ENCODE assay signal across 17 cellular contexts in the genomic region with DNA sequence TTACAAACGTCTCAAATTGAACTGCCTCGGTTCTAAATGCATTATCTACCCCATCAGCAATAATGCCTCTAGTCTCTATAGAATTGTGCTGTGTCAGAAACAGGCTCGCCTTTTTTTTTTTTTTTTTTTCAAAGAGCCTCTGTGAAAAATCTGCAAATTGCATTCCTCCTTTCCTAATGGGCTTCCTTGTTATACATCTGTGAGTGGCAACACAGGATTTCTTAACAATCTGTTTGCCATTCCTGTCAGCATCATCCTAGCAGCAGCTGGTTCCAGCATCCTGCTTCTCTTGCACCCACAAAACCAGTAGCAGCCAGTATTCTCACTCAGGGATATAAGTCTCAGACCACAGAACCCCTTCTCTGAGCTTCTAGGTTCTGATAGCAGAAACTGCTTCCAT.
DNase-seq lines count a peak whose midpoint lies in the region; ATAC-seq and TF ChIP-seq lines count a peak whose summit lies in the region.
"Had no signal": no experiment of that assay in that cellular context is flagged by ENCODE, and none has a peak within 500 bp of the region (broad histone marks: within the 10 kb centered on the region; RNA-seq: fewer than 3 reads in every experiment).

No MANE protein-coding gene starts in this region.

- H3K23ac ChIP-seq in neuronal stem cell (ENCODE audit: low read depth, low read length, poor library complexity): no peak overlapping the region

- no peak overlapping the region for H3K18ac ChIP-seq in neuronal stem cell (ENCODE audit: low read length)

- H4K20me1 ChIP-seq in GM23338 (replicated peaks; ENCODE audit: insufficient read depth): no peaks in the 10 kb centered on the region

- intact Hi-C loops in upper lobe of right lung (cut with DNase I): no loop called here

- H3F3A ChIP-seq in GM23338 (replicated peaks; ENCODE audit: low read depth): no peaks in the 10 kb centered on the region

- H3K27ac ChIP-seq in GM23338 (ENCODE audit: low read depth) (no peak overlapping the region), neuronal stem cell (replicated peaks; ENCODE audit: low read length) (peak overlapping the region; percentile 57), gastroesophageal sphincter (no peak overlapping the region), upper lobe of right lung (no peak overlapping the region)
- H3K27ac ChIP-seq: dorsolateral prefrontal cortex, GM23248, heart right ventricle had no signal

- H3K14ac ChIP-seq in neuronal stem cell (ENCODE audit: low read length): no peak overlapping the region

- no peaks in the 10 kb centered on the region for H3K9me3 Mint-ChIP-seq in GM23338

- TF ChIP-seq CTCF in GM23338 (conservative IDR thresholded peaks at IDR 0.05; ENCODE audit: low read depth in 2 of 2) (no peak), gastroesophageal sphincter (IDR thresholded peaks at IDR 0.05) (no peak), upper lobe of right lung (IDR thresholded peaks at IDR 0.05) (no peak)

- no CpG with 5 or more reads among the region's 3 CpGs for WGBS in neuronal stem cell (ENCODE audit: extremely low coverage in 2 of 2, insufficient read length in 2 of 2, insufficient replicate concordance in 1 of 2), 2 donors
- WGBS in gastroesophageal sphincter (ENCODE audit: low coverage in 1 of 2), 2 donors: 14 to 24% methylated on average over 3 of the region's 3 CpGs

- no peak overlapping the region for H4K8ac ChIP-seq in neuronal stem cell (ENCODE audit: low read depth, low read length)

- H2BK5ac ChIP-seq in neuronal stem cell (ENCODE audit: low read length): no peak overlapping the region

- H3K4me1 ChIP-seq in GM23338 (ENCODE audit: insufficient read depth) (no peaks in the 10 kb centered on the region), NT2/D1 (ENCODE audit: insufficient read depth, insufficient read length) (no peaks in the 10 kb centered on the region), neuronal stem cell (ENCODE audit: control insufficient read depth in 2 of 2, insufficient read depth in 1 of 2, low read depth in 1 of 2, low read length in 2 of 2) (peaks cover 2 to 14% of the 10 kb centered on the region in 2 donors), gastroesophageal sphincter (peaks cover 0 to 7% (median 0%) of the 10 kb centered on the region in 3 donors), upper lobe of right lung (peaks cover 4% of the 10 kb centered on the region)
- H3K4me1 ChIP-seq: heart right ventricle had no signal

- no peaks in the 10 kb centered on the region for H3K9me3 ChIP-seq in NT2/D1 (ENCODE audit: insufficient read depth, low read length)
- H3K9me3 ChIP-seq in neuronal stem cell (replicated peaks in 1 of 2; ENCODE audit: control insufficient read depth in 2 of 2, insufficient read depth in 1 of 2, low read depth in 1 of 2, low read length in 2 of 2): no peaks in the 10 kb centered on the region
- no peaks in the 10 kb centered on the region for H3K9me3 ChIP-seq in gastroesophageal sphincter
- H3K9me3 ChIP-seq in upper lobe of right lung: no peaks in the 10 kb centered on the region

- ATAC-seq in GM23338: peak; percentile 62
- ATAC-seq in stimulated activated naive CD8-positive, alpha-beta T cell treated with anti-CD3 and anti-CD28 coated beads, Interleukin-15, Interleukin-2, amounts not matched to agents 100 U/mL and 50 U/mL, for 24 hours: no peak
- ATAC-seq in gastroesophageal sphincter: no peak
- ATAC-seq in upper lobe of right lung: no peak
- ATAC-seq: activated CD4-positive, alpha-beta T cell treated with anti-CD3 and anti-CD28 coated beads for 36 hours; heart right ventricle; naive thymus-derived CD4-positive, alpha-beta T cell had no signal

- H3K4me2 ChIP-seq in GM23338 (no peak overlapping the region), neuronal stem cell (ENCODE audit: insufficient read depth, low read length, poor library complexity, severe bottlenecking) (no peak overlapping the region)
- H3K4me2 ChIP-seq: smooth muscle cell had no signal

- H3K4me3 ChIP-seq in GM23338 (no peak overlapping the region), NT2/D1 (ENCODE audit: insufficient read length, low read depth) (no peak overlapping the region), neuronal stem cell (ENCODE audit: low read length in 2 of 2) (no peak overlapping the region), gastroesophageal sphincter (no peak overlapping the region), upper lobe of right lung (no peak overlapping the region)
- H3K4me3 ChIP-seq: dorsolateral prefrontal cortex, GM23248, heart right ventricle, lung, smooth muscle cell had no signal

- H2BK12ac ChIP-seq in neuronal stem cell (ENCODE audit: low read length): no peak overlapping the region

- no peak overlapping the region for H2AFZ ChIP-seq in GM23338
- peak overlapping the region; percentile 84 for H2AFZ ChIP-seq in neuronal stem cell (ENCODE audit: low read length)
- H2AFZ ChIP-seq: GM23248 had no signal

- H4K91ac ChIP-seq in neuronal stem cell (ENCODE audit: low read depth, low read length, poor library complexity): no peak overlapping the region

- no peaks in the 10 kb centered on the region for H3K79me2 ChIP-seq in GM23338 (replicated peaks; ENCODE audit: insufficient read depth)

- no peak for TF ChIP-seq EP300 in gastroesophageal sphincter (IDR thresholded peaks at IDR 0.05)

- no peaks in the 10 kb centered on the region for H3K27me3 ChIP-seq in GM23338 (ENCODE audit: insufficient read depth)
- H3K27me3 ChIP-seq in NT2/D1 (ENCODE audit: insufficient read depth, insufficient read length): no peaks in the 10 kb centered on the region
- no peaks in the 10 kb centered on the region for H3K27me3 ChIP-seq in neuronal stem cell (ENCODE audit: control insufficient read depth in 3 of 3, insufficient read depth in 3 of 3, low read depth in 1 of 3, low read length in 3 of 3)
- H3K27me3 ChIP-seq in gastroesophageal sphincter: no peaks in the 10 kb centered on the region
- H3K27me3 ChIP-seq in upper lobe of right lung: no peaks in the 10 kb centered on the region
- H3K27me3 ChIP-seq: dorsolateral prefrontal cortex, heart right ventricle had no signal

- peak; percentile 41 for DNase-seq in GM23338 (ENCODE audit: low spot score)
- peak; percentile 8 for DNase-seq in NT2/D1 (ENCODE audit: low read depth, low spot score)
- peak; percentile 29 for DNase-seq in fibroblast of peridontal ligament (ENCODE audit: extremely low read depth)
- DNase-seq in neuronal stem cell (ENCODE audit: low spot score): peak; percentile 27
- no peak for DNase-seq in stimulated activated naive CD8-positive, alpha-beta T cell treated with anti-CD3 and anti-CD28 coated beads, Interleukin-15, Interleukin-2, amounts not matched to agents 100 U/mL and 50 U/mL, for 24 hours
- no peak for DNase-seq in upper lobe of right lung
- no peak for DNase-seq in hypothalamus (lab: John Stamatoyannopoulos, UW)
- DNase-seq: activated CD4-positive, alpha-beta T cell treated with anti-CD3 and anti-CD28 coated beads for 36 hours; dorsolateral prefrontal cortex; GM23248; heart right ventricle; MM.1S; naive thymus-derived CD4-positive, alpha-beta T cell; stimulated activated CD4-positive, alpha-beta T cell treated with anti-CD3 and anti-CD28 coated beads, Interleukin-4, amount 100 ng/mL, for 24 hours had no signal

- no peak overlapping the region for H2BK15ac ChIP-seq in neuronal stem cell (ENCODE audit: low read length)

- H3K27me3 Mint-ChIP-seq in GM23338 (ENCODE audit: insufficient read depth, low read depth, poor library complexity): peaks cover 2% of the 10 kb centered on the region
- H3K27me3 Mint-ChIP-seq: activated CD4-positive, alpha-beta T cell treated with anti-CD3 and anti-CD28 coated beads for 36 hours; naive thymus-derived CD4-positive, alpha-beta T cell had no signal

- no peak overlapping the region for H3K4ac ChIP-seq in neuronal stem cell (ENCODE audit: low read length)

- H3K4me3 Mint-ChIP-seq in GM23338: no peak overlapping the region
- H3K4me3 Mint-ChIP-seq: activated CD4-positive, alpha-beta T cell treated with anti-CD3 and anti-CD28 coated beads for 36 hours; naive thymus-derived CD4-positive, alpha-beta T cell had no signal

- no peaks in the 10 kb centered on the region for H3K9me2 ChIP-seq in GM23338 (ENCODE audit: insufficient read depth)

- no peak for TF ChIP-seq POLR2A in gastroesophageal sphincter (IDR thresholded peaks at IDR 0.05)

- H3K36me3 ChIP-seq in GM23338 (ENCODE audit: insufficient read depth): no peaks in the 10 kb centered on the region
- no peaks in the 10 kb centered on the region for H3K36me3 ChIP-seq in NT2/D1 (ENCODE audit: insufficient read depth, insufficient read length, low read length)
- H3K36me3 ChIP-seq in neuronal stem cell (replicated peaks in 1 of 2; ENCODE audit: control insufficient read depth in 2 of 2, insufficient read depth in 2 of 2, low read length in 2 of 2): no peaks in the 10 kb centered on the region
- H3K36me3 ChIP-seq in gastroesophageal sphincter: no peaks in the 10 kb centered on the region
- H3K36me3 ChIP-seq in upper lobe of right lung: no peaks in the 10 kb centered on the region
- H3K36me3 ChIP-seq: heart right ventricle had no signal

- no peak overlapping the region for H2BK120ac ChIP-seq in neuronal stem cell (ENCODE audit: low read depth, low read length)

- no peaks in the 10 kb centered on the region for H3K36me3 Mint-ChIP-seq in GM23338 (ENCODE audit: low read depth)
- H3K36me3 Mint-ChIP-seq: naive thymus-derived CD4-positive, alpha-beta T cell had no signal

- H2AK5ac ChIP-seq in neuronal stem cell (ENCODE audit: low read depth, low read length): no peak overlapping the region

- H3K27ac Mint-ChIP-seq in GM23338: peak overlapping the region; percentile 86
- H3K27ac Mint-ChIP-seq: activated CD4-positive, alpha-beta T cell treated with anti-CD3 and anti-CD28 coated beads for 36 hours; naive thymus-derived CD4-positive, alpha-beta T cell had no signal

- peaks cover 11% of the 10 kb centered on the region; the same call in 2 of the 3 replicates for H3K4me1 Mint-ChIP-seq in GM23338
- H3K4me1 Mint-ChIP-seq: activated CD4-positive, alpha-beta T cell treated with anti-CD3 and anti-CD28 coated beads for 36 hours; naive thymus-derived CD4-positive, alpha-beta T cell had no signal

- H3K9ac ChIP-seq in NT2/D1 (ENCODE audit: insufficient read length, low read depth): no peak overlapping the region
- no peak overlapping the region for H3K9ac ChIP-seq in neuronal stem cell (ENCODE audit: low read depth, low read length, poor library complexity)
- H3K9ac ChIP-seq: GM23248 had no signal

- H3K79me1 ChIP-seq in neuronal stem cell (ENCODE audit: low read depth, low read length): no peaks in the 10 kb centered on the region

TF ChIP-seq in GM23338, 12 proteins besides CTCF, POLR2A, EP300 and RAD21:
- TF ChIP-seq NANOG (IDR thresholded peaks at IDR 0.05; ENCODE audit: borderline replicate concordance): no peak

Comparison
In these comparisons a context has a peak if more than half of its experiments do, and no peak if none do; other contexts are left out.
1. DNase-seq: peak in GM23338 (single experiment), NT2/D1 (single experiment), fibroblast of peridontal ligament (single experiment) and neuronal stem cell (single experiment); none in stimulated activated naive CD8-positive, alpha-beta T cell treated with anti-CD3 and anti-CD28 coated beads, Interleukin-15, Interleukin-2, amounts not matched to agents 100 U/mL and 50 U/mL, for 24 hours (single experiment), upper lobe of right lung (single experiment) and hypothalamus (0 of 51).